In genomic region chr1:156221986-156222692, GRCh38 we compare ENCODE assay signal across 1 cellular context.
TF ChIP-seq lines count a peak whose summit lies in the region.

No MANE protein-coding gene starts in this region.

TF ChIP-seq in WTC11, 78 proteins besides CTCF, POLR2A, EP300 and RAD21 (continued from another document):
- TF ChIP-seq ZNF532 (CRISPR knock-in tag; IDR thresholded peaks at IDR 0.05; ENCODE audit: borderline replicate concordance): no peak
- no peak for TF ChIP-seq ERG (CRISPR knock-in tag; IDR thresholded peaks at IDR 0.05)
- TF ChIP-seq MXD4 (CRISPR knock-in tag; IDR thresholded peaks at IDR 0.05; ENCODE audit: borderline replicate concordance): no peak
- no peak for TF ChIP-seq ETV6 (CRISPR knock-in tag; IDR thresholded peaks at IDR 0.05)
- no peak for TF ChIP-seq ATF2 (CRISPR knock-in tag; IDR thresholded peaks at IDR 0.05; ENCODE audit: borderline replicate concordance, low read depth)
- TF ChIP-seq AR (CRISPR knock-in tag; IDR thresholded peaks at IDR 0.05): no peak
- no peak for TF ChIP-seq CREM (CRISPR knock-in tag; IDR thresholded peaks at IDR 0.05)
